Comparison of ENCODE assay signal across 2 cellular contexts in the genomic region with DNA sequence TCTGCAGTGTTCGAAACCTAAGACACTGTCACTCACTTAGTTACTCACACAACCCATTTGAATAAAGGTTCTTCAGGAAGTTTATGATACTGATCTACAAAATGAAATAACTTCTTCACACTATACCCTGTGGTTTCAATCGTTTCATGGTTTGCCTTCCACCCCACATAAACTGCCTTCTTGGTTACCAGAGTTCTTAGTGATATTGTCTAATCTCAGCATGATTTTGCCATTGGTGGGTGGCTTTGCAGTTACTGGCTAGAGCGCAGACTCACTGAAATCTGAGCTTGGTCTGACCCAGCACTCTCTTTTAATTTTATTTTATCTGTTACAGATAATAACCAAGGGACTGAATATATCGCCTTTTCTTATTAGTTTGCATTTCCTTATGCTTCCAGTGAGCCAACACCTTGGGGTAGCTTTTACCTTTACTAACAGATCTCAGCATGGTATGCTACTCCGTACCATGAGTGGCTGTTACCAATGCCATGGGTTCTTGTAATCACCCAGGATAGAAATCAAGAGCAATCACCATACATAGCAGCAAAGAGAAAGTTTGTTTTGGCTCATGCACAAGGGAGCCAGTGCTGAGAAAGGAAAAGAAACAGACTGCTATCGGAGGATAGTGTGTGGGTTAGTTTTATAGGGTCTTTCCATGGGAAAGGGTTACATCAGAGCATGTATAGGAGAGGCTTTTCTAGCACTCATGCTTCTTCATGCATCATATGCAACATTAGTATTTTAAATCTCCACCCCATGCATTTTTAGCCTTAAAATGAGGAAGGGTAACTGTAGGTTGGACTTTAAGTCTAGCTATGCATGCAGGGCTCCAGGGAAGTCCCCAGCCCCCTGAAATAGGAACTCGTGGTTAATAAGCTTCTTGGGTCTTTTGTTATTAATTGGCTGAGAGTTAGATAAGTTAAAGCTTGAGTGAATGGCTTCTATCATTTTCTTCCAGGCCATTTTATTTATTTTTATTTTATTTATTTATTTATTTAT.
TF ChIP-seq lines count a peak whose summit lies in the region.

No MANE protein-coding gene starts in this region.

TF ChIP-seq in A549, 52 proteins besides CTCF, POLR2A, EP300 and RAD21:
- TF ChIP-seq EHMT2 (IDR thresholded peaks at IDR 0.05; ENCODE audit: low read depth) (no peak), POLR2AphosphoS2 (conservative IDR thresholded peaks at IDR 0.05; ENCODE audit: low read length) (0 out of 2 replicates have a peak, but pooled peaks have one; percentile 10), FOSL2 (IDR thresholded peaks at IDR 0.05) (no peak), FOSL2 (CRISPR knock-in tag; IDR thresholded peaks at IDR 0.05) (no peak), E2F6 (IDR thresholded peaks at IDR 0.05; ENCODE audit: borderline replicate concordance, low read depth) (no peak), ZNF302 (CRISPR knock-in tag; IDR thresholded peaks at IDR 0.05) (no peak), MAZ (IDR thresholded peaks at IDR 0.05; ENCODE audit: borderline replicate concordance, low read depth, low read length) (no peak)
- TF ChIP-seq, protein P1, sequence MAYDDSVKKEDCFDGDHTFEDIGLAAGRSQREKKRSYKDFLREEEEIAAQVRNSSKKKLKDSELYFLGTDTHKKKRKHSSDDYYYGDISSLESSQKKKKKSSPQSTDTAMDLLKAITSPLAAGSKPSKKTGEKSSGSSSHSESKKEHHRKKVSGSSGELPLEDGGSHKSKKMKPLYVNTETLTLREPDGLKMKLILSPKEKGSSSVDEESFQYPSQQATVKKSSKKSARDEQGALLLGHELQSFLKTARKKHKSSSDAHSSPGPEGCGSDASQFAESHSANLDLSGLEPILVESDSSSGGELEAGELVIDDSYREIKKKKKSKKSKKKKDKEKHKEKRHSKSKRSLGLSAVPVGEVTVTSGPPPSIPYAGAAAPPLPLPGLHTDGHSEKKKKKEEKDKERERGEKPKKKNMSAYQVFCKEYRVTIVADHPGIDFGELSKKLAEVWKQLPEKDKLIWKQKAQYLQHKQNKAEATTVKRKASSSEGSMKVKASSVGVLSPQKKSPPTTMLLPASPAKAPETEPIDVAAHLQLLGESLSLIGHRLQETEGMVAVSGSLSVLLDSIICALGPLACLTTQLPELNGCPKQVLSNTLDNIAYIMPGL (CRISPR knock-in tag; IDR thresholded peaks at IDR 0.05; ENCODE audit: borderline replicate concordance), result no peak
- TF ChIP-seq, protein P2, sequence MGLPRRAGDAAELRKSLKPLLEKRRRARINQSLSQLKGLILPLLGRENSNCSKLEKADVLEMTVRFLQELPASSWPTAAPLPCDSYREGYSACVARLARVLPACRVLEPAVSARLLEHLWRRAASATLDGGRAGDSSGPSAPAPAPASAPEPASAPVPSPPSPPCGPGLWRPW (IDR thresholded peaks at IDR 0.05), result no peak

TF ChIP-seq in HepG2, 621 proteins besides CTCF, POLR2A, EP300 and RAD21:
- TF ChIP-seq RBM22 (optimal IDR thresholded peaks at IDR 0.05; ENCODE audit: low read length) (peak; percentile 64), ATAD3A (CRISPR knock-in tag; IDR thresholded peaks at IDR 0.05) (no peak), AGO2 (optimal IDR thresholded peaks at IDR 0.05; ENCODE audit: low read depth, low read length) (no peak), ZNF670 (CRISPR knock-in tag; IDR thresholded peaks at IDR 0.05; ENCODE audit: borderline replicate concordance) (no peak)
- TF ChIP-seq, protein P3, sequence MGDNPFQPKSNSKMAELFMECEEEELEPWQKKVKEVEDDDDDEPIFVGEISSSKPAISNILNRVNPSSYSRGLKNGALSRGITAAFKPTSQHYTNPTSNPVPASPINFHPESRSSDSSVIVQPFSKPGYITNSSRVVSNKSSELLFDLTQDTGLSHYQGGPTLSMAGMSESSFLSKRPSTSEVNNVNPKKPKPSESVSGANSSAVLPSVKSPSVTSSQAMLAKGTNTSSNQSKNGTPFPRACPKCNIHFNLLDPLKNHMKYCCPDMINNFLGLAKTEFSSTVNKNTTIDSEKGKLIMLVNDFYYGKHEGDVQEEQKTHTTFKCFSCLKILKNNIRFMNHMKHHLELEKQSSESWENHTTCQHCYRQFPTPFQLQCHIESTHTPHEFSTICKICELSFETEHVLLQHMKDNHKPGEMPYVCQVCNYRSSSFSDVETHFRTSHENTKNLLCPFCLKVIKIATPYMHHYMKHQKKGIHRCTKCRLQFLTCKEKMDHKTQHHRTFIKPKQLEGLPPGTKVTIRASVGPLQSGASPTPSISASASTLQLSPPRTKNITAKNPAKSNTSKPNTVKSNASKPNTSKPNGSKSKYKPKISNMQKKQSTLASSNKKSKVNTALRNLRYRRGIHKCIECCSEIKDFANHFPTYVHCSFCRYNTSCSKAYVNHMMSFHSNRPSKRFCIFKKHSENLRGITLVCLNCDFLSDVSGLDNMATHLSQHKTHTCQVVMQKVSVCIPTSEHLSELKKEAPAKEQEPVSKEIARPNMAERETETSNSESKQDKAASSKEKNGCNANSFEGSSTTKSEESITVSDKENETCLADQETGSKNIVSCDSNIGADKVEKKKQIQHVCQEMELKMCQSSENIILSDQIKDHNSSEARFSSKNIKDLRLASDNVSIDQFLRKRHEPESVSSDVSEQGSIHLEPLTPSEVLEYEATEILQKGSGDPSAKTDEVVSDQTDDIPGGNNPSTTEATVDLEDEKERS (CRISPR knock-in tag; IDR thresholded peaks at IDR 0.05), result no peak
